In the genomic region with DNA sequence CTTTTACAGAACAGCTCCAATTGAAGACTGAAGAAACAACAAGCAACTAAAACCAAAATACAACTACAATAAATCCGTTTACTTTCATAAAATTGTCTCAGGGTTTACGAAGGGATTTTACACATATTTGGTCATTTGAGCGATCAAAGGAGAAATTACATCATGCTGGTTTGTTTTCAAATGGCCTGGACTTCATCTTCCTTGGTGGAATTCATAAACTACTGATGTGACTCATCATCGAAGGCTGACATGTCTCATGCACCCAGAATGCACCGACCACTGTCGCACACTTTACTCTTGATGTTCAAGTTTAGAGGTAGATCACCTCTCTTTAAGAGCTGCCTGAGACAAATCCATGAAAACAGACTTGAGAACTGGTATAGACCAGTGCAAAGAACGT, we compare ENCODE assay signal across 1 cellular context.
TF ChIP-seq lines count a peak whose summit lies in the region.

No MANE protein-coding gene starts in this region.

TF ChIP-seq in HCT116, 20 proteins besides CTCF, POLR2A, EP300 and RAD21 (continued from another document):
- TF ChIP-seq, protein P1, sequence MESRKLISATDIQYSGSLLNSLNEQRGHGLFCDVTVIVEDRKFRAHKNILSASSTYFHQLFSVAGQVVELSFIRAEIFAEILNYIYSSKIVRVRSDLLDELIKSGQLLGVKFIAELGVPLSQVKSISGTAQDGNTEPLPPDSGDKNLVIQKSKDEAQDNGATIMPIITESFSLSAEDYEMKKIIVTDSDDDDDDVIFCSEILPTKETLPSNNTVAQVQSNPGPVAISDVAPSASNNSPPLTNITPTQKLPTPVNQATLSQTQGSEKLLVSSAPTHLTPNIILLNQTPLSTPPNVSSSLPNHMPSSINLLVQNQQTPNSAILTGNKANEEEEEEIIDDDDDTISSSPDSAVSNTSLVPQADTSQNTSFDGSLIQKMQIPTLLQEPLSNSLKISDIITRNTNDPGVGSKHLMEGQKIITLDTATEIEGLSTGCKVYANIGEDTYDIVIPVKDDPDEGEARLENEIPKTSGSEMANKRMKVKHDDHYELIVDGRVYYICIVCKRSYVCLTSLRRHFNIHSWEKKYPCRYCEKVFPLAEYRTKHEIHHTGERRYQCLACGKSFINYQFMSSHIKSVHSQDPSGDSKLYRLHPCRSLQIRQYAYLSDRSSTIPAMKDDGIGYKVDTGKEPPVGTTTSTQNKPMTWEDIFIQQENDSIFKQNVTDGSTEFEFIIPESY (IDR thresholded peaks at IDR 0.05; ENCODE audit: extremely low read depth, insufficient replicate concordance, low read length): no peak
- TF ChIP-seq FOSL1 (IDR thresholded peaks at IDR 0.05; ENCODE audit: low read depth): peak; percentile 80
- no peak for TF ChIP-seq TCF7L2 (IDR thresholded peaks at IDR 0.05; ENCODE audit: borderline replicate concordance, extremely low read depth, insufficient read depth, insufficient read length)
- TF ChIP-seq YY1 (IDR thresholded peaks at IDR 0.05; ENCODE audit: extremely low read depth, insufficient replicate concordance, low read depth, low read length): no peak
- peak; percentile 49; the same call in 1 of the 2 replicates for TF ChIP-seq CEBPB (IDR thresholded peaks at IDR 0.05; ENCODE audit: low read depth)
- TF ChIP-seq SP1 (IDR thresholded peaks at IDR 0.05; ENCODE audit: low read depth): peak; percentile 40; the same call in 1 of the 2 replicates
- no peak for TF ChIP-seq ZFX (IDR thresholded peaks at IDR 0.05)
- peak; percentile 79; the same call in 1 of the 2 replicates for TF ChIP-seq CBX3 (IDR thresholded peaks at IDR 0.05; ENCODE audit: low read depth)
- TF ChIP-seq EZH2phosphoT487 (IDR thresholded peaks at IDR 0.05; ENCODE audit: borderline replicate concordance): no peak
- TF ChIP-seq ELF1 (IDR thresholded peaks at IDR 0.05; ENCODE audit: borderline replicate concordance, low read depth): no peak
